ENCODE assay signal across 21 cellular contexts in the genomic region with DNA sequence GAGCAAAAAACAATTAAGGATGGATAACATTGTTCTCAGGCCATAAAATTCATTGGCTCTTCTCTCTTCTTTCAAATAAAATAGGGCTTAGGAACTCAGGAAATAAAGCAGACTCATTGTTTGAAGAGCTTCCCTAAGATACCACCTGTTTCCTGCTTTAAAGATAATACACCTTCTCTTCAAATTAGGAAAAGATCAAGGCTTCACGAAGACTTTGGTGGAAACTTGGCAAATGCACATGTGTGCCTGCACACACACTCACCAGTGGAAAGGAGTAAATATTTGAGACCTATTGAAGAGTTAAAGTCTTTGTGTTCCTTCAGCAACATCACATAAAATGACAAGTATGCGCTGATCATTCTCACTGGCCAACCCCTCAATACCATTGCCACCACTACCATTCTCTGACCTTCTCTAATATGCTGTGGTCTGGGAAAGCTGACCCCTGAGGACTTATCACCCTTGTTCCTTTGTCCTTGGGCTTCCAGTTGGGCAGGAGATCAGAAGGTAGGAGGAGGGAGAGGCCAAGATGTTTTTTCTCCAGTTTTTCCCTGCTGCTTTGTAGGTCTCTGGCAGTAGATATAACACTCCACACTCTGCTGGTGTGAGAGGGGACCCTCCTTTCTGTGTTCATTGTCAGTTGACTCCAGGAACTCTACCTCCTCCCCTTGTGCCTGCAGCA.
"Had no signal": no experiment of that assay in that cellular context is flagged by ENCODE, and none has a peak within 500 bp of the region (broad histone marks: within the 10 kb centered on the region; RNA-seq: fewer than 3 reads in every experiment).

No MANE protein-coding gene starts in this region.

- DNase-seq: activated CD4-positive, alpha-beta T cell treated with anti-CD3 and anti-CD28 coated beads for 36 hours; activated CD4-positive, alpha-beta T cell treated with anti-CD3 and anti-CD28 coated beads, Interleukin-2, amount 50 U/mL, for 48 hours; activated gamma-delta T cell treated with Interleukin-2 at 50 U/mL for 16 hours; erythroblast; foreskin melanocyte; kidney; midbrain; nucleus accumbens; posterior cingulate gyrus; stimulated activated CD4-positive, alpha-beta T cell treated with anti-CD3 and anti-CD28 coated beads, Interleukin-12 subunit alpha, Interleukin-12 subunit beta, amount 100 ng/mL, for 4 hours; stimulated activated CD4-positive, alpha-beta T cell treated with anti-CD3 and anti-CD28 coated beads, Interleukin-1b, Interleukin-23, amount 100 ng/mL, for 48 hours; stimulated activated CD8-positive, alpha-beta memory T cell treated with anti-CD3 and anti-CD28 coated beads, Interleukin-4, amount 100 ng/mL, for 48 hours; stimulated activated naive CD4-positive, alpha-beta T cell; T1000; thyroid gland had no signal

- H3K4me3 ChIP-seq: lung, thyroid gland had no signal

- H3K27me3 Mint-ChIP-seq: dendritic cell treated with granulocyte-macrophage colony-stimulating factor and Interleukin-4, amounts not matched to agents 40 ng/mL and 50 ng/mL, for 4 days had no signal

- H3K36me3 ChIP-seq: thyroid gland had no signal

- H3K9me3 ChIP-seq: thyroid gland had no signal

- H3K27ac Mint-ChIP-seq: activated CD4-positive, alpha-beta T cell treated with anti-CD3 and anti-CD28 coated beads for 36 hours; activated naive CD4-positive, alpha-beta T cell treated with anti-CD3 and anti-CD28 coated beads, Interleukin-2, amount 50 U/mL, for 72 hours; dendritic cell treated with granulocyte-macrophage colony-stimulating factor and Interleukin-4, amounts not matched to agents 40 ng/mL and 50 ng/mL, for 4 days; WTC11 had no signal

- H3K36me3 Mint-ChIP-seq: activated naive CD4-positive, alpha-beta T cell treated with anti-CD3 and anti-CD28 coated beads, Interleukin-2, amount 50 U/mL, for 72 hours; WTC11 had no signal

- H3K27ac ChIP-seq: thyroid gland had no signal

- H3K27me3 ChIP-seq: thyroid gland had no signal

- H3K9me3 Mint-ChIP-seq: activated naive CD4-positive, alpha-beta T cell treated with anti-CD3 and anti-CD28 coated beads, Interleukin-2, amount 50 U/mL, for 72 hours; dendritic cell treated with granulocyte-macrophage colony-stimulating factor and Interleukin-4, amounts not matched to agents 40 ng/mL and 50 ng/mL, for 4 days; nephron; WTC11 had no signal

- H3K4me3 Mint-ChIP-seq: activated CD4-positive, alpha-beta T cell treated with anti-CD3 and anti-CD28 coated beads for 36 hours; dendritic cell treated with granulocyte-macrophage colony-stimulating factor and Interleukin-4, amounts not matched to agents 40 ng/mL and 50 ng/mL, for 4 days; nephron; WTC11 had no signal

- FAIRE-seq: kidney had no signal

- ATAC-seq: activated CD4-positive, alpha-beta T cell treated with anti-CD3 and anti-CD28 coated beads for 36 hours; activated naive CD4-positive, alpha-beta T cell treated with anti-CD3 and anti-CD28 coated beads, Interleukin-2, amount 50 U/mL, for 72 hours; left lobe of liver; WTC11 had no signal

- H3K4me1 Mint-ChIP-seq: activated CD4-positive, alpha-beta T cell treated with anti-CD3 and anti-CD28 coated beads for 36 hours; nephron had no signal
